Comparison of ENCODE assay signal across 24 cellular contexts in the genomic region with DNA sequence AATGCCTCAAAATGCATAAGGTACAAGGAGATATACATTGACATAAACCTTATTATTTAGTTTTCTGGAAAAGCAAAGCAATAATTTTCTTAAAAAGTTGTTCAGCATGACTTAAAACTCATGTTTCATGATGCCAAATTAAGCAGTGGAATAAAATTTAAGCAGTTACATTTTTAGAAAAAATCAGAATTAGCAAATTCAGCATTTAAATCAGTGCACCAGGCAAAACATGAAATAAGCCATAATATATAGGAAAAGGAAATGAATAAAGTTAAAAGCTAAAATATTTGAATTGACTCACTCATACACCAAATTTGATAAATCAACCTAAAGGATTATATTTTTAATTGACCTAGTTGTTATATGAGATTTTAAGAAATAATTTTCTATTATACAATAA.
"Had no signal": no experiment of that assay in that cellular context is flagged by ENCODE, and none has a peak within 500 bp of the region (broad histone marks: within the 10 kb centered on the region; RNA-seq: fewer than 3 reads in every experiment).

No MANE protein-coding gene starts in this region.

- H3K27me3 ChIP-seq: dorsolateral prefrontal cortex, esophagus squamous epithelium, gastrocnemius medialis, heart right ventricle had no signal

- H3K27ac ChIP-seq: coronary artery, dorsolateral prefrontal cortex, esophagus squamous epithelium, gastrocnemius medialis, heart right ventricle, left ventricle myocardium inferior, lower lobe of right lung had no signal

- H3K4me3 ChIP-seq: coronary artery, dorsolateral prefrontal cortex, esophagus squamous epithelium, gastrocnemius medialis, heart right ventricle, left ventricle myocardium inferior, lower lobe of right lung had no signal

- DNase-seq: dermis blood vessel endothelial cell; dorsolateral prefrontal cortex; effector CD4-positive, alpha-beta T cell; effector memory CD4-positive, alpha-beta T cell; esophagus squamous epithelium; foreskin fibroblast; foreskin melanocyte; gastrocnemius medialis; glutamatergic neuron; head of caudate nucleus; heart right ventricle; hippocampal formation; islet precursor cell; kidney; kidney glomerular epithelial cell; left colon; left ventricle myocardium inferior; lower lobe of right lung; mesenchymal stem cell; naive thymus-derived CD4-positive, alpha-beta T cell had no signal

- FAIRE-seq: colon, endothelial cell of umbilical vein had no signal

- H3K9me3 ChIP-seq: esophagus squamous epithelium, gastrocnemius medialis, heart right ventricle, left ventricle myocardium inferior, lower lobe of right lung had no signal

- H3K4me1 ChIP-seq: esophagus squamous epithelium, gastrocnemius medialis, heart right ventricle, left ventricle myocardium inferior, lower lobe of right lung had no signal

- H3K36me3 ChIP-seq: esophagus squamous epithelium, gastrocnemius medialis, heart right ventricle, left ventricle myocardium inferior, lower lobe of right lung had no signal

- ATAC-seq: gastrocnemius medialis; heart right ventricle; left colon; left lobe of liver; lower lobe of right lung; naive thymus-derived CD4-positive, alpha-beta T cell had no signal
